ENCODE assay signal across 7 cellular contexts in the genomic region with DNA sequence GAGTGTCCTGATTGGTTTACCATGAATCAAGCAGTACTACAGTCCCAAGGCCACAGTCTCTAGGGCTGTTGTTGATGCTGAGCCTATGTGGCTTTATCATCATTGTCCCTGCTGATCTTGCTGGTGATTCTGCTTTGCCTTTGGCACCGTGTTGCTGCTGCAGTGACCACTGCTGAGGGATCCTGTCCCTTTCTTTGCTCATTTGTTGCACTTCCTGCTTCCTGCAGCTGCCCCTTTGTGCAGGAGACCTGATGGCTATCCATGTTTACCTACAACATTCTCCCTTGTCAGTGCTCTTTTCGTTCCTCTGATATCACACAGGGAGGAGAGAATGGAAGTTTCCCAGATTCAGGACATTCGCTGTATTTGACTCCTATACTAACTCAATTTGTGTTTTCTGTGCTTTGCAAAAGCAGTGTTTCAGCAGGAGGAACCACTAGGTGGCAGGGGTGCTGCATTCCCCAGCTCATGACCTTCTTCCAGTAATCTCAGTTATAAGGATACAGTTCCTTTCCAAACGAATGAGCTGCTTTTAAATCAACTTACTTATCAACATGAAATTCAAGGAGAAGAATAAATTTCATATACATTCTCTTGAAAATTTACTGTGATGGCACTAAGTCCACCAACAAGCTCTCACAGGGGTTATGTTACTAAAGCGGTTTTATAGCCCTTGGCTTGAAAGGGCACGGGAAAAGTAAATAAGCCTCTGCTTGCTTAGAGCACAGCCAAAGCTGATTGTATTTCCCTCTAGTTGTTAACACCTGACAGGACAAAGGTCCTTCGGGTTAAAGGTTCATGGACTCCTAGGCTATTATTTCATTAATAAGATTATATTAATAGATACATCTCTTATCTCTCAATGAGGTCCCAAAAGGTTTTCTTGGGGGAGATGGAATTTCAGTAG. TPM values are rescaled to one million over a fixed set of nuclear protein-coding genes. Genes with fewer than 3 reads are reported as not detected.
DNase-seq lines count a peak whose midpoint lies in the region; TF ChIP-seq lines count a peak whose summit lies in the region.

No MANE protein-coding gene starts in this region.

- H3K27me3 ChIP-seq in HL-60 (ENCODE audit: insufficient read depth, poor library complexity, severe bottlenecking) (no peaks in the 10 kb centered on the region), PC-9 (ENCODE audit: insufficient read depth, low read depth) (no peaks in the 10 kb centered on the region), neural progenitor cell (no peaks in the 10 kb centered on the region), thyroid gland (no peaks in the 10 kb centered on the region)

- POLR2A ChIA-PET in PC-9 (lab: Charles Lee; ENCODE audit: unreplicated experiment) = interaction anchor here (0.6 kb wide), 3 partner anchors 296 to 538 kb away, joined by 3 to 7 read pairs (median 4); no protein-coding TSS in a partner anchor

- H2AFZ ChIP-seq in PC-9 (no peak overlapping the region), neural progenitor cell (replicated peaks) (peak overlapping the region; percentile 60)

- H3K27ac Mint-ChIP-seq in activated T-helper 1 cell treated with anti-CD3 and anti-CD28 coated beads, Interleukin-12 subunit alpha, Interleukin-12 subunit beta, Interleukin-2, Interleukin-4 antibody, amounts not matched to agents 30 ng/mL and 10 ng/mL and 1 ng/mL, durations not matched to agents 14 hours and 24 hours and 36 hours = no peak overlapping the region
- peak overlapping the region; percentile 70 for H3K27ac Mint-ChIP-seq in neural progenitor cell

- WGBS in thyroid gland, 2 donors = 20 to 25% methylated on average over 7 of the region's 7 CpGs

- H3K9me3 ChIP-seq in PC-9 (ENCODE audit: insufficient read depth, low read depth) (no peaks in the 10 kb centered on the region), neural progenitor cell (ENCODE audit: low read depth) (no peaks in the 10 kb centered on the region), thyroid gland (no peaks in the 10 kb centered on the region)

- H3K4me2 ChIP-seq in PC-9 (peak overlapping the region; percentile 67), neural progenitor cell (peak overlapping the region; percentile 46)

- no TSS peak for BruUV-seq in PC-9 (replicated peaks; lab: Mats Ljungman, UMichigan)

- no peak for TF ChIP-seq POLR2A in thyroid gland (IDR thresholded peaks at IDR 0.05)

- no peaks in the 10 kb centered on the region for H3K9me2 ChIP-seq in PC-9 (ENCODE audit: insufficient read depth)

- no peak overlapping the region for H3K4me3 Mint-ChIP-seq in activated T-helper 1 cell treated with anti-CD3 and anti-CD28 coated beads, Interleukin-12 subunit alpha, Interleukin-12 subunit beta, Interleukin-2, Interleukin-4 antibody, amounts not matched to agents 30 ng/mL and 10 ng/mL and 1 ng/mL, durations not matched to agents 14 hours and 24 hours and 36 hours
- H3K4me3 Mint-ChIP-seq in neural progenitor cell = no peak overlapping the region

- no peaks in the 10 kb centered on the region for H3K9me3 Mint-ChIP-seq in activated T-helper 1 cell treated with anti-CD3 and anti-CD28 coated beads, Interleukin-12 subunit alpha, Interleukin-12 subunit beta, Interleukin-2, Interleukin-4 antibody, amounts not matched to agents 30 ng/mL and 10 ng/mL and 1 ng/mL, durations not matched to agents 14 hours and 24 hours and 36 hours
- no peaks in the 10 kb centered on the region for H3K9me3 Mint-ChIP-seq in neural progenitor cell

- no peaks in the 10 kb centered on the region for H3K36me3 Mint-ChIP-seq in activated T-helper 1 cell treated with anti-CD3 and anti-CD28 coated beads, Interleukin-12 subunit alpha, Interleukin-12 subunit beta, Interleukin-2, Interleukin-4 antibody, amounts not matched to agents 30 ng/mL and 10 ng/mL and 1 ng/mL, durations not matched to agents 14 hours and 24 hours and 36 hours (ENCODE audit: low read depth)
- no peaks in the 10 kb centered on the region for H3K36me3 Mint-ChIP-seq in neural progenitor cell

- H3K79me2 ChIP-seq in PC-9 (ENCODE audit: low read depth) = 0 out of 2 replicates have a peak, but pooled peaks cover 6% of the 10 kb centered on the region
- no peaks in the 10 kb centered on the region for H3K79me2 ChIP-seq in neural progenitor cell (ENCODE audit: low read depth)

- CTCF ChIA-PET in PC-9 (lab: Charles Lee) = interaction anchor here (0.6 to 2.5 kb wide), 6 partner anchors 8 to 1000 kb away, joined by 3 to 9 read pairs (median 4); partner anchors contain the start of gene THUMPD3

- peak; percentile 53 for DNase-seq in GM10266 (ENCODE audit: extremely low spot score)
- peak; percentile 21 to 75 for DNase-seq in HL-60 (ENCODE audit: low read depth in 1 of 2, low spot score in 1 of 2)
- peak; percentile 62 to 71 for DNase-seq in PC-9
- peak; percentile 39 for DNase-seq in activated T-helper 1 cell treated with anti-CD3 and anti-CD28 coated beads, Interleukin-12 subunit alpha, Interleukin-12 subunit beta, Interleukin-2, Interleukin-4 antibody, amounts not matched to agents 30 ng/mL and 10 ng/mL and 1 ng/mL, durations not matched to agents 14 hours and 24 hours and 36 hours (ENCODE audit: low spot score)
- peak; percentile 75 for DNase-seq in fibroblast of villous mesenchyme (ENCODE audit: low read depth)
- peak; percentile 75 for DNase-seq in neural progenitor cell (ENCODE audit: low spot score)
- DNase-seq in thyroid gland = peak; percentile 78 to 79

- H3K27ac ChIP-seq in HL-60 (replicated peaks) = peak overlapping the region; percentile 82
- peak overlapping the region; percentile 48 for H3K27ac ChIP-seq in PC-9
- H3K27ac ChIP-seq in neural progenitor cell = no peak overlapping the region
- peak overlapping the region; percentile 14 to 99 (median 93) for H3K27ac ChIP-seq in thyroid gland

- no peak overlapping the region for H3K9ac ChIP-seq in neural progenitor cell

- H3K4me1 ChIP-seq in PC-9 (replicated peaks; ENCODE audit: insufficient read depth) (peaks cover 69% of the 10 kb centered on the region), neural progenitor cell (peaks cover 12% of the 10 kb centered on the region), thyroid gland (peaks cover 53 to 56% of the 10 kb centered on the region in 2 donors)

- peaks cover 30% of the 10 kb centered on the region for H3F3A ChIP-seq in PC-9 (ENCODE audit: insufficient read depth, low read depth)
- peaks cover 14% of the 10 kb centered on the region for H3F3A ChIP-seq in neural progenitor cell (ENCODE audit: low read depth)

- no peaks in the 10 kb centered on the region for H3K27me3 Mint-ChIP-seq in activated T-helper 1 cell treated with anti-CD3 and anti-CD28 coated beads, Interleukin-12 subunit alpha, Interleukin-12 subunit beta, Interleukin-2, Interleukin-4 antibody, amounts not matched to agents 30 ng/mL and 10 ng/mL and 1 ng/mL, durations not matched to agents 14 hours and 24 hours and 36 hours (ENCODE audit: insufficient read depth)
- peaks cover 7% of the 10 kb centered on the region for H3K27me3 Mint-ChIP-seq in neural progenitor cell (ENCODE audit: insufficient read depth, low read depth)

- peaks cover 20% of the 10 kb centered on the region for H3K4me1 Mint-ChIP-seq in activated T-helper 1 cell treated with anti-CD3 and anti-CD28 coated beads, Interleukin-12 subunit alpha, Interleukin-12 subunit beta, Interleukin-2, Interleukin-4 antibody, amounts not matched to agents 30 ng/mL and 10 ng/mL and 1 ng/mL, durations not matched to agents 14 hours and 24 hours and 36 hours (ENCODE audit: low read depth)
- H3K4me1 Mint-ChIP-seq in neural progenitor cell = peaks cover 35% of the 10 kb centered on the region

- H3K4me3 ChIP-seq in HL-60 (replicated peaks; ENCODE audit: insufficient read depth, low read length) (no peak overlapping the region), PC-9 (no peak overlapping the region), fibroblast of villous mesenchyme (ENCODE audit: low read depth, low read length) (no peak overlapping the region), neural progenitor cell (no peak overlapping the region), thyroid gland (replicated peaks in 1 of 3) (no peak overlapping the region)

- H4K20me1 ChIP-seq in PC-9 (ENCODE audit: insufficient read depth) = 0 out of 2 replicates have a peak, but pooled peaks cover 4% of the 10 kb centered on the region
- H4K20me1 ChIP-seq in neural progenitor cell (ENCODE audit: low read depth) = no peaks in the 10 kb centered on the region

- peak; percentile 79 for TF ChIP-seq CTCF in GM10266 (IDR thresholded peaks at IDR 0.05; ENCODE audit: control insufficient read depth, insufficient read depth, low read depth, missing control alignments)
- TF ChIP-seq CTCF in HL-60 (IDR thresholded peaks at IDR 0.05; ENCODE audit: insufficient read depth, low read length) = peak; percentile 96
- TF ChIP-seq CTCF in PC-9 (conservative IDR thresholded peaks at IDR 0.05) = peak; percentile 91
- peak; percentile 94 for TF ChIP-seq CTCF in fibroblast of villous mesenchyme (IDR thresholded peaks at IDR 0.05; ENCODE audit: insufficient read depth, low read depth, low read length)
- peak; percentile 93 for TF ChIP-seq CTCF in neural progenitor cell (IDR thresholded peaks at IDR 0.05)
- peak; percentile 73 to 93 (median 86) for TF ChIP-seq CTCF in thyroid gland (IDR thresholded peaks at IDR 0.05)

- no peaks in the 10 kb centered on the region for H3K36me3 ChIP-seq in PC-9 (ENCODE audit: low read depth)
- H3K36me3 ChIP-seq in neural progenitor cell = no peaks in the 10 kb centered on the region
- H3K36me3 ChIP-seq in thyroid gland = no peaks in the 10 kb centered on the region

- intact Hi-C loops in PC-9 (cut with micrococcal nuclease; ENCODE audit: unreplicated experiment) (loop anchor here (5.0 kb wide), 4 partner anchors 44 to 1384 kb away; partner anchors contain the start of gene SETD5), thyroid gland (cut with DNase I) (no loop called here)
- intact Hi-C loops in activated T-helper 1 cell treated with anti-CD3 and anti-CD28 coated beads, Interleukin-12 subunit alpha, Interleukin-12 subunit beta, Interleukin-2, Interleukin-4 antibody, amounts not matched to agents 30 ng/mL and 10 ng/mL and 1 ng/mL, durations not matched to agents 14 hours and 24 hours and 36 hours (cut with micrococcal nuclease) = loop anchor here (1.0 to 2.0 kb wide), 4 partner anchors 70 to 374 kb away; partner anchors contain the start of gene MTMR14

RNA-seq across cellular contexts. Expression of gene THUMPD3, which starts 9.7 kb away (rescaled TPM):
- total RNA-seq in PC-9 (2021) (48.8 and 49.9 TPM in 2 replicates), fibroblast of villous mesenchyme (40.3 and 50.1 TPM in 2 replicates), neural progenitor cell (ENCODE audit: low replicate concordance) (20.5 and 23.9 TPM in 2 replicates), thyroid gland (10 to 100 TPM; 31.8 to 42.3 (median 34.5) TPM)
- total RNA-seq in activated T-helper 1 cell treated with anti-CD3 and anti-CD28 coated beads, Interleukin-12 subunit alpha, Interleukin-12 subunit beta, Interleukin-2, Interleukin-4 antibody, amounts not matched to agents 30 ng/mL and 10 ng/mL and 1 ng/mL, durations not matched to agents 14 hours and 24 hours and 36 hours = 61.4 and 62.4 TPM in 2 replicates

RNA-seq across cellular contexts. Expression of gene SETD5, which starts 44.2 kb away (rescaled TPM):
- total RNA-seq in PC-9 (2021) = 117 and 140 TPM in 2 replicates
- 135 and 140 TPM in 2 replicates for total RNA-seq in activated T-helper 1 cell treated with anti-CD3 and anti-CD28 coated beads, Interleukin-12 subunit alpha, Interleukin-12 subunit beta, Interleukin-2, Interleukin-4 antibody, amounts not matched to agents 30 ng/mL and 10 ng/mL and 1 ng/mL, durations not matched to agents 14 hours and 24 hours and 36 hours
- total RNA-seq in fibroblast of villous mesenchyme = 117 and 140 TPM in 2 replicates
- 198 TPM in 2 replicates for total RNA-seq in neural progenitor cell (ENCODE audit: low replicate concordance)
- total RNA-seq in thyroid gland = 100 to 1,000 TPM in 3 of 4 donors, 10 to 100 TPM in 1; 84.0 to 158 (median 114) TPM
